Comparison of ENCODE assay signal across 3 cellular contexts in the genomic region with DNA sequence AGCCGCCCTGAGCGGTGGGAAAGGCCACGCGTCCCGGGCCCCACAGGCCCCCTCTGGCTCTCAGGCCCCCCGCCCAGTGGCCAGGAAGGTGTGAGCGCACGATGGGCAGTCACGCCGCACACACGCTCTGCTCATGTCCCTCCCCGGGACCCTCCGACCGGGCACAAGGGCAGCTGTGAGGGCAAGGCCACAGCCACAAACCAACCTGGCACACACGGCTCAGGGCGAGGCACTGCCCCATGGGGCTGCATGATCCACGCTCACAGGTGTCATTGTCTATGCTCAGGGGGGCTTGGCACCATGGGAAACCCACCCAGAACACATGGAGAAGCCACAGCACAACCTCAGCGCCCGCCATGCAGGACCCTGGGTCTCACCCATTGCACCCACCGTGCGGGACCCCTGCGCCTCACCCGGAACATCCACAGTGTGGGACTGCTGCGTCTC.
TF ChIP-seq lines count a peak whose summit lies in the region.

No MANE protein-coding gene starts in this region.

TF ChIP-seq in SK-N-SH, 30 proteins besides CTCF, POLR2A, EP300 and RAD21:
- TF ChIP-seq YY1 (IDR thresholded peaks at IDR 0.05; ENCODE audit: low read depth) (no peak), NRF1 (IDR thresholded peaks at IDR 0.05; ENCODE audit: low read depth, low read length) (no peak), TCF12 (IDR thresholded peaks at IDR 0.05) (no peak), FOSL2 (IDR thresholded peaks at IDR 0.05; ENCODE audit: borderline replicate concordance, low read depth) (no peak), GATA2 (CRISPR knock-in tag; IDR thresholded peaks at IDR 0.05) (no peak)
- TF ChIP-seq, protein P1, sequence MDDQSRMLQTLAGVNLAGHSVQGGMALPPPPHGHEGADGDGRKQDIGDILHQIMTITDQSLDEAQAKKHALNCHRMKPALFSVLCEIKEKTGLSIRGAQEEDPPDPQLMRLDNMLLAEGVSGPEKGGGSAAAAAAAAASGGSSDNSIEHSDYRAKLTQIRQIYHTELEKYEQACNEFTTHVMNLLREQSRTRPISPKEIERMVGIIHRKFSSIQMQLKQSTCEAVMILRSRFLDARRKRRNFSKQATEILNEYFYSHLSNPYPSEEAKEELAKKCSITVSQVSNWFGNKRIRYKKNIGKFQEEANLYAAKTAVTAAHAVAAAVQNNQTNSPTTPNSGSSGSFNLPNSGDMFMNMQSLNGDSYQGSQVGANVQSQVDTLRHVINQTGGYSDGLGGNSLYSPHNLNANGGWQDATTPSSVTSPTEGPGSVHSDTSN (IDR thresholded peaks at IDR 0.05): no peak
- TF ChIP-seq, protein P2, sequence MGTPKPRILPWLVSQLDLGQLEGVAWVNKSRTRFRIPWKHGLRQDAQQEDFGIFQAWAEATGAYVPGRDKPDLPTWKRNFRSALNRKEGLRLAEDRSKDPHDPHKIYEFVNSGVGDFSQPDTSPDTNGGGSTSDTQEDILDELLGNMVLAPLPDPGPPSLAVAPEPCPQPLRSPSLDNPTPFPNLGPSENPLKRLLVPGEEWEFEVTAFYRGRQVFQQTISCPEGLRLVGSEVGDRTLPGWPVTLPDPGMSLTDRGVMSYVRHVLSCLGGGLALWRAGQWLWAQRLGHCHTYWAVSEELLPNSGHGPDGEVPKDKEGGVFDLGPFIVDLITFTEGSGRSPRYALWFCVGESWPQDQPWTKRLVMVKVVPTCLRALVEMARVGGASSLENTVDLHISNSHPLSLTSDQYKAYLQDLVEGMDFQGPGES (IDR thresholded peaks at IDR 0.05; ENCODE audit: low read depth, low read length): no peak
TF ChIP-seq in SK-N-SH: peak in this region for 0.

TF ChIP-seq in SK-N-SH treated with all-trans-retinoic acid at 6 μM for 48 hours, 23 proteins besides CTCF, POLR2A, EP300 and RAD21:
- TF ChIP-seq PPARA (CRISPR knock-in tag; IDR thresholded peaks at IDR 0.05; ENCODE audit: borderline replicate concordance) (no peak), TOX (CRISPR knock-in tag; IDR thresholded peaks at IDR 0.05; ENCODE audit: borderline replicate concordance) (no peak)

TF ChIP-seq in HepG2, 621 proteins besides CTCF, POLR2A, EP300 and RAD21:
- TF ChIP-seq ZNF230 (CRISPR knock-in tag; IDR thresholded peaks at IDR 0.05) (no peak), TBX3 (IDR thresholded peaks at IDR 0.05; ENCODE audit: borderline replicate concordance) (no peak), ZFP36L1 (CRISPR knock-in tag; IDR thresholded peaks at IDR 0.05) (no peak), PHF21A (CRISPR knock-in tag; IDR thresholded peaks at IDR 0.05) (no peak), ZNF780A (CRISPR knock-in tag; IDR thresholded peaks at IDR 0.05) (no peak), HIVEP1 (CRISPR knock-in tag; IDR thresholded peaks at IDR 0.05) (no peak), AGO1 (IDR thresholded peaks at IDR 0.05; ENCODE audit: low read depth, low read length, poor library complexity, severe bottlenecking) (no peak), MATR3 (CRISPR knock-in tag; IDR thresholded peaks at IDR 0.05) (no peak), ZBTB1 (CRISPR knock-in tag; IDR thresholded peaks at IDR 0.05; ENCODE audit: borderline replicate concordance) (no peak), ZNF430 (CRISPR knock-in tag; IDR thresholded peaks at IDR 0.05) (no peak)
- TF ChIP-seq, protein P3, sequence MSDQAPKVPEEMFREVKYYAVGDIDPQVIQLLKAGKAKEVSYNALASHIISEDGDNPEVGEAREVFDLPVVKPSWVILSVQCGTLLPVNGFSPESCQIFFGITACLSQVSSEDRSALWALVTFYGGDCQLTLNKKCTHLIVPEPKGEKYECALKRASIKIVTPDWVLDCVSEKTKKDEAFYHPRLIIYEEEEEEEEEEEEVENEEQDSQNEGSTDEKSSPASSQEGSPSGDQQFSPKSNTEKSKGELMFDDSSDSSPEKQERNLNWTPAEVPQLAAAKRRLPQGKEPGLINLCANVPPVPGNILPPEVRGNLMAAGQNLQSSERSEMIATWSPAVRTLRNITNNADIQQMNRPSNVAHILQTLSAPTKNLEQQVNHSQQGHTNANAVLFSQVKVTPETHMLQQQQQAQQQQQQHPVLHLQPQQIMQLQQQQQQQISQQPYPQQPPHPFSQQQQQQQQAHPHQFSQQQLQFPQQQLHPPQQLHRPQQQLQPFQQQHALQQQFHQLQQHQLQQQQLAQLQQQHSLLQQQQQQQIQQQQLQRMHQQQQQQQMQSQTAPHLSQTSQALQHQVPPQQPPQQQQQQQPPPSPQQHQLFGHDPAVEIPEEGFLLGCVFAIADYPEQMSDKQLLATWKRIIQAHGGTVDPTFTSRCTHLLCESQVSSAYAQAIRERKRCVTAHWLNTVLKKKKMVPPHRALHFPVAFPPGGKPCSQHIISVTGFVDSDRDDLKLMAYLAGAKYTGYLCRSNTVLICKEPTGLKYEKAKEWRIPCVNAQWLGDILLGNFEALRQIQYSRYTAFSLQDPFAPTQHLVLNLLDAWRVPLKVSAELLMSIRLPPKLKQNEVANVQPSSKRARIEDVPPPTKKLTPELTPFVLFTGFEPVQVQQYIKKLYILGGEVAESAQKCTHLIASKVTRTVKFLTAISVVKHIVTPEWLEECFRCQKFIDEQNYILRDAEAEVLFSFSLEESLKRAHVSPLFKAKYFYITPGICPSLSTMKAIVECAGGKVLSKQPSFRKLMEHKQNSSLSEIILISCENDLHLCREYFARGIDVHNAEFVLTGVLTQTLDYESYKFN (CRISPR knock-in tag; conservative IDR thresholded peaks at IDR 0.05): no peak
- TF ChIP-seq, protein P4, sequence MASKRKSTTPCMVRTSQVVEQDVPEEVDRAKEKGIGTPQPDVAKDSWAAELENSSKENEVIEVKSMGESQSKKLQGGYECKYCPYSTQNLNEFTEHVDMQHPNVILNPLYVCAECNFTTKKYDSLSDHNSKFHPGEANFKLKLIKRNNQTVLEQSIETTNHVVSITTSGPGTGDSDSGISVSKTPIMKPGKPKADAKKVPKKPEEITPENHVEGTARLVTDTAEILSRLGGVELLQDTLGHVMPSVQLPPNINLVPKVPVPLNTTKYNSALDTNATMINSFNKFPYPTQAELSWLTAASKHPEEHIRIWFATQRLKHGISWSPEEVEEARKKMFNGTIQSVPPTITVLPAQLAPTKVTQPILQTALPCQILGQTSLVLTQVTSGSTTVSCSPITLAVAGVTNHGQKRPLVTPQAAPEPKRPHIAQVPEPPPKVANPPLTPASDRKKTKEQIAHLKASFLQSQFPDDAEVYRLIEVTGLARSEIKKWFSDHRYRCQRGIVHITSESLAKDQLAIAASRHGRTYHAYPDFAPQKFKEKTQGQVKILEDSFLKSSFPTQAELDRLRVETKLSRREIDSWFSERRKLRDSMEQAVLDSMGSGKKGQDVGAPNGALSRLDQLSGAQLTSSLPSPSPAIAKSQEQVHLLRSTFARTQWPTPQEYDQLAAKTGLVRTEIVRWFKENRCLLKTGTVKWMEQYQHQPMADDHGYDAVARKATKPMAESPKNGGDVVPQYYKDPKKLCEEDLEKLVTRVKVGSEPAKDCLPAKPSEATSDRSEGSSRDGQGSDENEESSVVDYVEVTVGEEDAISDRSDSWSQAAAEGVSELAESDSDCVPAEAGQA (IDR thresholded peaks at IDR 0.05; ENCODE audit: low read depth): no peak
- TF ChIP-seq, protein P4 (CRISPR knock-in tag; IDR thresholded peaks at IDR 0.05; ENCODE audit: borderline replicate concordance): no peak
- TF ChIP-seq, protein P5, sequence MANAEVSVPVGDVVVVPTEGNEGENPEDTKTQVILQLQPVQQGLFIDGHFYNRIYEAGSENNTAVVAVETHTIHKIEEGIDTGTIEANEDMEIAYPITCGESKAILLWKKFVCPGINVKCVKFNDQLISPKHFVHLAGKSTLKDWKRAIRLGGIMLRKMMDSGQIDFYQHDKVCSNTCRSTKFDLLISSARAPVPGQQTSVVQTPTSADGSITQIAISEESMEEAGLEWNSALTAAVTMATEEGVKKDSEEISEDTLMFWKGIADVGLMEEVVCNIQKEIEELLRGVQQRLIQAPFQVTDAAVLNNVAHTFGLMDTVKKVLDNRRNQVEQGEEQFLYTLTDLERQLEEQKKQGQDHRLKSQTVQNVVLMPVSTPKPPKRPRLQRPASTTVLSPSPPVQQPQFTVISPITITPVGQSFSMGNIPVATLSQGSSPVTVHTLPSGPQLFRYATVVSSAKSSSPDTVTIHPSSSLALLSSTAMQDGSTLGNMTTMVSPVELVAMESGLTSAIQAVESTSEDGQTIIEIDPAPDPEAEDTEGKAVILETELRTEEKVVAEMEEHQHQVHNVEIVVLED (CRISPR knock-in tag; IDR thresholded peaks at IDR 0.05; ENCODE audit: borderline replicate concordance): no peak
- TF ChIP-seq, protein P6, sequence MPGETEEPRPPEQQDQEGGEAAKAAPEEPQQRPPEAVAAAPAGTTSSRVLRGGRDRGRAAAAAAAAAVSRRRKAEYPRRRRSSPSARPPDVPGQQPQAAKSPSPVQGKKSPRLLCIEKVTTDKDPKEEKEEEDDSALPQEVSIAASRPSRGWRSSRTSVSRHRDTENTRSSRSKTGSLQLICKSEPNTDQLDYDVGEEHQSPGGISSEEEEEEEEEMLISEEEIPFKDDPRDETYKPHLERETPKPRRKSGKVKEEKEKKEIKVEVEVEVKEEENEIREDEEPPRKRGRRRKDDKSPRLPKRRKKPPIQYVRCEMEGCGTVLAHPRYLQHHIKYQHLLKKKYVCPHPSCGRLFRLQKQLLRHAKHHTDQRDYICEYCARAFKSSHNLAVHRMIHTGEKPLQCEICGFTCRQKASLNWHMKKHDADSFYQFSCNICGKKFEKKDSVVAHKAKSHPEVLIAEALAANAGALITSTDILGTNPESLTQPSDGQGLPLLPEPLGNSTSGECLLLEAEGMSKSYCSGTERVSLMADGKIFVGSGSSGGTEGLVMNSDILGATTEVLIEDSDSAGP (CRISPR knock-in tag; IDR thresholded peaks at IDR 0.05; ENCODE audit: borderline replicate concordance): no peak
TF ChIP-seq in HepG2: peak in this region for 0.
